ENCODE assay signal across 1 cellular context in genomic region chr9:34522091-34522887, GRCh38.
A peak's percentile ranks its signal among the peaks of the same experiment; 100 is the strongest.
TF ChIP-seq lines count a peak whose summit lies in the region.

No MANE protein-coding gene starts in this region.

TF ChIP-seq in H1, 55 proteins besides CTCF, POLR2A, EP300 and RAD21 (continued from another document):
- peak; percentile 39; the same call in 1 of the 2 replicates for TF ChIP-seq PHF8 (conservative IDR thresholded peaks at IDR 0.05; ENCODE audit: low read depth, low read length)
- TF ChIP-seq KDM1A (IDR thresholded peaks at IDR 0.05; ENCODE audit: borderline replicate concordance, low read length) = no peak
- TF ChIP-seq RNF2 (IDR thresholded peaks at IDR 0.05; ENCODE audit: borderline replicate concordance, low read depth, low read length, missing control alignments, poor library complexity, severe bottlenecking) = no peak
- TF ChIP-seq, protein P1, sequence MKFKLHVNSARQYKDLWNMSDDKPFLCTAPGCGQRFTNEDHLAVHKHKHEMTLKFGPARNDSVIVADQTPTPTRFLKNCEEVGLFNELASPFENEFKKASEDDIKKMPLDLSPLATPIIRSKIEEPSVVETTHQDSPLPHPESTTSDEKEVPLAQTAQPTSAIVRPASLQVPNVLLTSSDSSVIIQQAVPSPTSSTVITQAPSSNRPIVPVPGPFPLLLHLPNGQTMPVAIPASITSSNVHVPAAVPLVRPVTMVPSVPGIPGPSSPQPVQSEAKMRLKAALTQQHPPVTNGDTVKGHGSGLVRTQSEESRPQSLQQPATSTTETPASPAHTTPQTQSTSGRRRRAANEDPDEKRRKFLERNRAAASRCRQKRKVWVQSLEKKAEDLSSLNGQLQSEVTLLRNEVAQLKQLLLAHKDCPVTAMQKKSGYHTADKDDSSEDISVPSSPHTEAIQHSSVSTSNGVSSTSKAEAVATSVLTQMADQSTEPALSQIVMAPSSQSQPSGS (IDR thresholded peaks at IDR 0.05; ENCODE audit: low read length) = no peak
- TF ChIP-seq, protein P2, sequence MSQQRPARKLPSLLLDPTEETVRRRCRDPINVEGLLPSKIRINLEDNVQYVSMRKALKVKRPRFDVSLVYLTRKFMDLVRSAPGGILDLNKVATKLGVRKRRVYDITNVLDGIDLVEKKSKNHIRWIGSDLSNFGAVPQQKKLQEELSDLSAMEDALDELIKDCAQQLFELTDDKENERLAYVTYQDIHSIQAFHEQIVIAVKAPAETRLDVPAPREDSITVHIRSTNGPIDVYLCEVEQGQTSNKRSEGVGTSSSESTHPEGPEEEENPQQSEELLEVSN (IDR thresholded peaks at IDR 0.05) = no peak
- no peak for TF ChIP-seq RXRA (IDR thresholded peaks at IDR 0.05; ENCODE audit: insufficient read depth, low read depth, low read length)
- no peak for TF ChIP-seq SAP30 (IDR thresholded peaks at IDR 0.05; ENCODE audit: insufficient read depth, insufficient replicate concordance, low read length)
- no peak for TF ChIP-seq ASH2L (IDR thresholded peaks at IDR 0.05; ENCODE audit: low read length)
TF ChIP-seq in H1: peak in this region for 2.
